ENCODE assay signal across 1 cellular context in genomic region chr17:41678411-41678906, GRCh38.
TF ChIP-seq lines count a peak whose summit lies in the region.

No MANE protein-coding gene starts in this region.

TF ChIP-seq in K562, 482 proteins besides CTCF, POLR2A, EP300 and RAD21 (continued from another document and continues in another):
- TF ChIP-seq CHD1 (IDR thresholded peaks at IDR 0.05; ENCODE audit: low read length) (no peak), ZNF830 (CRISPR knock-in tag; IDR thresholded peaks at IDR 0.05) (peak; percentile 98), COPS2 (conservative IDR thresholded peaks at IDR 0.05) (no peak), MXD1 (CRISPR knock-in tag; IDR thresholded peaks at IDR 0.05; ENCODE audit: borderline replicate concordance, poor library complexity, severe bottlenecking) (no peak), PTBP1 (IDR thresholded peaks at IDR 0.05; ENCODE audit: low read depth, low read length) (no peak), ZNF165 (CRISPR knock-in tag; IDR thresholded peaks at IDR 0.05; ENCODE audit: borderline replicate concordance) (peak; percentile 64; the same call in 1 of the 2 replicates), ELF2 (CRISPR knock-in tag; IDR thresholded peaks at IDR 0.05) (peak; percentile 75; the same call in 1 of the 2 replicates), ZNF24 (IDR thresholded peaks at IDR 0.05) (0 out of 2 replicates have a peak, but pooled peaks have one; percentile 35), ZNF644 (tag; IDR thresholded peaks at IDR 0.05; ENCODE audit: low read depth) (peak; percentile 38; the same call in 1 of the 2 replicates), CBFA2T3 (IDR thresholded peaks at IDR 0.05) (no peak), GATAD2A (IDR thresholded peaks at IDR 0.05) (0 out of 2 replicates have a peak, but pooled peaks have one; percentile 56), HOMEZ (CRISPR knock-in tag; IDR thresholded peaks at IDR 0.05) (no peak), SMARCA4 (IDR thresholded peaks at IDR 0.05) (no peak), RAD51 (IDR thresholded peaks at IDR 0.05; ENCODE audit: borderline replicate concordance, low read depth) (no peak), LCOR (CRISPR knock-in tag; IDR thresholded peaks at IDR 0.05) (peak; percentile 88), JUND (IDR thresholded peaks at IDR 0.05; ENCODE audit: borderline replicate concordance, low read depth, low read length) (no peak; the same call in 1 of the 2 replicates), JUND (tag; IDR thresholded peaks at IDR 0.05; ENCODE audit: borderline replicate concordance, low read depth, low read length) (no peak; the same call in 2 of the 3 replicates), HMGN3 (IDR thresholded peaks at IDR 0.05; ENCODE audit: borderline replicate concordance, extremely low read depth, insufficient read length, low read depth, low read length) (no peak), TEAD2 (tag; IDR thresholded peaks at IDR 0.05) (peak; percentile 2; the same call in 1 of the 2 replicates), MAFK (IDR thresholded peaks at IDR 0.05; ENCODE audit: low read length) (peak; percentile 34; the same call in 1 of the 2 replicates), ZFP30 (CRISPR knock-in tag; IDR thresholded peaks at IDR 0.05; ENCODE audit: borderline replicate concordance) (peak; percentile 97; the same call in 1 of the 2 replicates), SNRNP70 (optimal IDR thresholded peaks at IDR 0.05; ENCODE audit: low read depth, low read length) (no peak), ZNF740 (CRISPR knock-in tag; IDR thresholded peaks at IDR 0.05) (no peak), ZNF740 (tag; IDR thresholded peaks at IDR 0.05) (no peak), ZNF232 (CRISPR knock-in tag; IDR thresholded peaks at IDR 0.05) (no peak), TGIF2 (CRISPR knock-in tag; IDR thresholded peaks at IDR 0.05) (no peak), ZNF717 (CRISPR knock-in tag; IDR thresholded peaks at IDR 0.05) (peak; percentile 97), POLR2H (tag; IDR thresholded peaks at IDR 0.05; ENCODE audit: low read depth) (peak; percentile 97), RHOXF2B (CRISPR knock-in tag; conservative IDR thresholded peaks at IDR 0.05) (peak; percentile 97), GATA2 (CRISPR knock-in tag; IDR thresholded peaks at IDR 0.05) (peak; percentile 40; the same call in 1 of the 2 replicates), MLLT1 (IDR thresholded peaks at IDR 0.05) (peak; percentile 73 to 94), MCM7 (IDR thresholded peaks at IDR 0.05) (no peak), MTA2 (IDR thresholded peaks at IDR 0.05; ENCODE audit: low read depth) (no peak), UBTF (IDR thresholded peaks at IDR 0.05; ENCODE audit: borderline replicate concordance in 1 of 2, low read depth in 2 of 2, low read length in 2 of 2) (no peak), ZBTB33 (CRISPR knock-in tag; IDR thresholded peaks at IDR 0.05) (no peak), SIX5 (IDR thresholded peaks at IDR 0.05; ENCODE audit: borderline replicate concordance in 1 of 2, insufficient read depth in 1 of 2, low read depth in 1 of 2, low read length in 2 of 2) (0 out of 4 replicates have a peak, but pooled peaks of 1 of the 2 experiments have one; percentile 16), FOXO4 (CRISPR knock-in tag; IDR thresholded peaks at IDR 0.05) (peak; percentile 93), BMI1 (IDR thresholded peaks at IDR 0.05; ENCODE audit: low read length) (no peak), ZNF23 (CRISPR knock-in tag; IDR thresholded peaks at IDR 0.05) (peak; percentile 92), MLX (CRISPR knock-in tag; conservative IDR thresholded peaks at IDR 0.05) (peak in 1 of 2 experiments; percentile 99; a peak in 2 of 4 replicates), NELFE (IDR thresholded peaks at IDR 0.05; ENCODE audit: insufficient read depth, insufficient read length) (peak; percentile 23), GTF2A2 (tag; IDR thresholded peaks at IDR 0.05) (peak; percentile 95), ZKSCAN8 (CRISPR knock-in tag; IDR thresholded peaks at IDR 0.05) (peak; percentile 59; the same call in 1 of the 2 replicates), SMARCA5 (IDR thresholded peaks at IDR 0.05) (no peak), RFX7 (CRISPR knock-in tag; IDR thresholded peaks at IDR 0.05) (peak; percentile 99), DNMT1 (IDR thresholded peaks at IDR 0.05) (no peak; the same call in 1 of the 2 replicates), DDX20 (tag; IDR thresholded peaks at IDR 0.05; ENCODE audit: low read depth) (no peak), NR2C2 (CRISPR knock-in tag; IDR thresholded peaks at IDR 0.05) (no peak), NR2C2 (tag; IDR thresholded peaks at IDR 0.05) (no peak), ZNF212 (CRISPR knock-in tag; IDR thresholded peaks at IDR 0.05) (peak; percentile 94), SRF (CRISPR knock-in tag; IDR thresholded peaks at IDR 0.05) (peak; percentile 40 to 95; a peak in 3 of 4 replicates), HMG20A (CRISPR knock-in tag; conservative IDR thresholded peaks at IDR 0.05) (no peak), ZNF766 (CRISPR knock-in tag; conservative IDR thresholded peaks at IDR 0.05) (no peak), ATF1 (CRISPR knock-in tag; IDR thresholded peaks at IDR 0.05) (no peak), ATF1 (tag; IDR thresholded peaks at IDR 0.05) (no peak), NFE2L1 (tag; IDR thresholded peaks at IDR 0.05; ENCODE audit: borderline replicate concordance, low read depth) (no peak), SRSF9 (IDR thresholded peaks at IDR 0.05; ENCODE audit: borderline replicate concordance, low read depth, low read length) (no peak), POLR2AphosphoS2 (IDR thresholded peaks at IDR 0.05; ENCODE audit: low read length) (peak; percentile 98), ZBTB1 (CRISPR knock-in tag; IDR thresholded peaks at IDR 0.05; ENCODE audit: borderline replicate concordance, low read depth) (0 out of 2 replicates have a peak, but pooled peaks have one; percentile 51), CXXC5 (CRISPR knock-in tag; IDR thresholded peaks at IDR 0.05) (no peak), FOSL1 (tag; conservative IDR thresholded peaks at IDR 0.05) (no peak), THRB (CRISPR knock-in tag; conservative IDR thresholded peaks at IDR 0.05) (peak; percentile 100)
